ENCODE assay signal across 11 cellular contexts in genomic region chr1:55362558-55362957, GRCh38.
DNase-seq lines count a peak whose midpoint lies in the region; ATAC-seq lines count a peak whose summit lies in the region.
"Had no signal": no experiment of that assay in that cellular context is flagged by ENCODE, and none has a peak within 500 bp of the region (broad histone marks: within the 10 kb centered on the region; RNA-seq: fewer than 3 reads in every experiment).

No MANE protein-coding gene starts in this region.

- H3K9ac ChIP-seq in adipocyte (ENCODE audit: low read length) = no peak overlapping the region

- peaks cover 20% of the 10 kb centered on the region for H3K4me1 ChIP-seq in adipocyte (ENCODE audit: control insufficient read depth, insufficient read depth, low read length)

- no peak for ATAC-seq in stimulated activated naive CD8-positive, alpha-beta T cell treated with anti-CD3 and anti-CD28 coated beads, Interleukin-15, Interleukin-2, amounts not matched to agents 100 U/mL and 50 U/mL, for 24 hours

- H3K36me3 ChIP-seq in adipocyte (ENCODE audit: control insufficient read depth, insufficient read depth, low read length, severe bottlenecking) = no peaks in the 10 kb centered on the region
- H3K36me3 ChIP-seq: tibial nerve had no signal

- no peaks in the 10 kb centered on the region for H3K9me3 ChIP-seq in adipocyte (ENCODE audit: control insufficient read depth, low read length)
- H3K9me3 ChIP-seq: tibial nerve had no signal

- H3K36me3 Mint-ChIP-seq in activated naive CD4-positive, alpha-beta T cell treated with anti-CD3 and anti-CD28 coated beads, Interleukin-2, amount 10 ng/mL, durations not matched to agents 7 days and 5 days = no peaks in the 10 kb centered on the region

- no peak overlapping the region for H3K27ac Mint-ChIP-seq in activated naive CD4-positive, alpha-beta T cell treated with anti-CD3 and anti-CD28 coated beads, Interleukin-2, amount 10 ng/mL, durations not matched to agents 7 days and 5 days

- H3K27me3 Mint-ChIP-seq in activated naive CD4-positive, alpha-beta T cell treated with anti-CD3 and anti-CD28 coated beads, Interleukin-2, amount 10 ng/mL, durations not matched to agents 7 days and 5 days = peaks cover 4% of the 10 kb centered on the region

- H3K9me3 Mint-ChIP-seq in activated naive CD4-positive, alpha-beta T cell treated with anti-CD3 and anti-CD28 coated beads, Interleukin-2, amount 10 ng/mL, durations not matched to agents 7 days and 5 days = no peaks in the 10 kb centered on the region

- H3K27me3 ChIP-seq in adipocyte (replicated peaks; ENCODE audit: control insufficient read depth, insufficient read depth, low read length) = no peaks in the 10 kb centered on the region
- H3K27me3 ChIP-seq: tibial nerve had no signal

- CTCF ChIA-PET in activated naive CD4-positive, alpha-beta T cell treated with anti-CD3 and anti-CD28 coated beads, Interleukin-2, amount 10 ng/mL, durations not matched to agents 7 days and 5 days (lab: Charles Lee) = interaction anchor here (1.2 kb wide), 1 partner anchor 13 kb away, joined by 5 read pairs; no protein-coding TSS in a partner anchor

- peaks cover 5% of the 10 kb centered on the region for H3K4me1 Mint-ChIP-seq in activated naive CD4-positive, alpha-beta T cell treated with anti-CD3 and anti-CD28 coated beads, Interleukin-2, amount 10 ng/mL, durations not matched to agents 7 days and 5 days

- DNase-seq in HCEC 1CT = peak; percentile 82
- DNase-seq in adipocyte (ENCODE audit: low read depth) = peak; percentile 54
- peak; percentile 25 for DNase-seq in glomerular visceral epithelial cell (ENCODE audit: extremely low spot score)
- DNase-seq in stromal cell of bone marrow (ENCODE audit: low read depth) = peak; percentile 83
- no peak for DNase-seq in activated naive CD4-positive, alpha-beta T cell treated with anti-CD3 and anti-CD28 coated beads, Interleukin-2, amount 10 ng/mL, durations not matched to agents 7 days and 5 days
- DNase-seq in stimulated activated naive CD8-positive, alpha-beta T cell treated with anti-CD3 and anti-CD28 coated beads, Interleukin-15, Interleukin-2, amounts not matched to agents 100 U/mL and 50 U/mL, for 24 hours = no peak
- no peak for DNase-seq in SW480 (ENCODE audit: low spot score)
- DNase-seq in NCI-H1417 (lab: John Stamatoyannopoulos, UW) = no peak
- DNase-seq: NK-92 treated with Interleukin-12 subunit alpha and Interleukin-12 subunit beta, amount 100 ng/mL, for 24 hours; stimulated activated CD4-positive, alpha-beta T cell treated with anti-CD3 and anti-CD28 coated beads, Interleukin-1b, Interleukin-23, amount 100 ng/mL, for 48 hours had no signal

- H3K4me3 ChIP-seq in adipocyte (ENCODE audit: low read length) = no peak overlapping the region
- H3K4me3 ChIP-seq: tibial nerve had no signal

- H3K4me3 Mint-ChIP-seq in activated naive CD4-positive, alpha-beta T cell treated with anti-CD3 and anti-CD28 coated beads, Interleukin-2, amount 10 ng/mL, durations not matched to agents 7 days and 5 days = no peak overlapping the region

Comparison
In these comparisons a context has a peak if more than half of its experiments do, and no peak if none do; other contexts are left out.
1. DNase-seq: peak in HCEC 1CT (single experiment), adipocyte (single experiment), glomerular visceral epithelial cell (single experiment) and stromal cell of bone marrow (single experiment); none in activated naive CD4-positive, alpha-beta T cell treated with anti-CD3 and anti-CD28 coated beads, Interleukin-2, amount 10 ng/mL, durations not matched to agents 7 days and 5 days (single experiment), stimulated activated naive CD8-positive, alpha-beta T cell treated with anti-CD3 and anti-CD28 coated beads, Interleukin-15, Interleukin-2, amounts not matched to agents 100 U/mL and 50 U/mL, for 24 hours (single experiment), SW480 (single experiment) and NCI-H1417 (0 of 3).